Comparison of ENCODE assay signal across 9 cellular contexts in genomic region chr19:11152318-11153062, GRCh38. TPM values are rescaled to one million over a fixed set of nuclear protein-coding genes. Genes with fewer than 3 reads are reported as not detected.
DNase-seq lines count a peak whose midpoint lies in the region; ATAC-seq and TF ChIP-seq lines count a peak whose summit lies in the region.
"Had no signal": no experiment of that assay in that cellular context is flagged by ENCODE, and none has a peak within 500 bp of the region (broad histone marks: within the 10 kb centered on the region; RNA-seq: fewer than 3 reads in every experiment).

No MANE protein-coding gene starts in this region.

- no peak for TF ChIP-seq CTCF in coronary artery (IDR thresholded peaks at IDR 0.05)
- TF ChIP-seq CTCF in lower leg skin (IDR thresholded peaks at IDR 0.05), result no peak
- TF ChIP-seq CTCF in testis (IDR thresholded peaks at IDR 0.05), result no peak
- TF ChIP-seq CTCF in A673 (conservative IDR thresholded peaks at IDR 0.05; ENCODE audit: low read depth, low read length), result no peak

- DNase-seq in NCI-H2196 (lab: John Stamatoyannopoulos, UW; ENCODE audit: unreplicated experiment), result peak; percentile 79
- DNase-seq in coronary artery (ENCODE audit: low spot score), result peak; percentile 89
- peak; percentile 73 to 93 for DNase-seq in lower leg skin (ENCODE audit: low spot score in 2 of 2)
- peak; percentile 53 for DNase-seq in testis
- no peak for DNase-seq in DMS79 (lab: John Stamatoyannopoulos, UW)
- no peak for DNase-seq in A673 (ENCODE audit: low spot score)
- no peak for DNase-seq in HAP-1 (ENCODE audit: low spot score in 2 of 2)
- DNase-seq: NCI-H2081 had no signal

- no peak for TF ChIP-seq POLR2A in lower leg skin (IDR thresholded peaks at IDR 0.05)
- no peak for TF ChIP-seq POLR2A in testis (IDR thresholded peaks at IDR 0.05)

- H3K9me3 ChIP-seq in testis, result no peaks in the 10 kb centered on the region
- H3K9me3 ChIP-seq in A673 (ENCODE audit: low read depth, low read length, poor library complexity, severe bottlenecking), result no peaks in the 10 kb centered on the region
- H3K9me3 ChIP-seq in HAP-1, result no peaks in the 10 kb centered on the region

- 48% methylated on average over 11 of the region's 11 CpGs for WGBS in lower leg skin, 2 donors
- 62% methylated on average over 10 to 11 of the region's 11 CpGs for WGBS in testis, 2 donors

- CTCF ChIA-PET in A673 (lab: Charles Lee), result no interaction called here

- H3K4me1 ChIP-seq in testis (peaks cover 26% of the 10 kb centered on the region), A673 (ENCODE audit: insufficient read depth, low read length, poor library complexity, severe bottlenecking) (peaks cover 4% of the 10 kb centered on the region), HAP-1 (peaks cover 5% of the 10 kb centered on the region)

- intact Hi-C loops in lower leg skin (cut with DNase I; ENCODE audit: low total_unique reads) (no loop called here), testis (cut with DNase I; ENCODE audit: low total_unique reads) (no loop called here), A673 (cut with micrococcal nuclease; ENCODE audit: unreplicated experiment) (no loop called here)

- POLR2A ChIA-PET in A673 (lab: Charles Lee; ENCODE audit: low non-redundant PET), result no interaction called here

- BruUV-seq in A673 (replicated peaks; lab: Mats Ljungman, UMichigan), result no TSS peak

- no peak overlapping the region for H3K4me3 ChIP-seq in coronary artery
- no peak overlapping the region for H3K4me3 ChIP-seq in lower leg skin (ENCODE audit: low read depth, poor library complexity, severe bottlenecking)
- no peak overlapping the region for H3K4me3 ChIP-seq in testis
- no peak overlapping the region for H3K4me3 ChIP-seq in A673 (ENCODE audit: low read depth, low read length, poor library complexity, severe bottlenecking)
- no peak overlapping the region for H3K4me3 ChIP-seq in HAP-1

- in situ Hi-C loops in HAP-1 (cut with MboI; ENCODE audit: low sequenced_read_pairs), result no loop called here

- no peaks in the 10 kb centered on the region for H3K27me3 ChIP-seq in testis
- H3K27me3 ChIP-seq in A673 (replicated peaks; ENCODE audit: insufficient read depth, low read depth, low read length, poor library complexity), result no peaks in the 10 kb centered on the region
- no peaks in the 10 kb centered on the region for H3K27me3 ChIP-seq in HAP-1 (ENCODE audit: low read depth)

- H3K36me3 ChIP-seq in testis (ENCODE audit: low read depth, missing control alignments) (no peaks in the 10 kb centered on the region), A673 (ENCODE audit: insufficient read depth, low read length, poor library complexity, severe bottlenecking) (peaks cover 25% of the 10 kb centered on the region), HAP-1 (replicated peaks) (peaks cover 30% of the 10 kb centered on the region)

- peak overlapping the region; percentile 79 to 86 for H3K27ac ChIP-seq in coronary artery
- peak overlapping the region; percentile 15 to 24 for H3K27ac ChIP-seq in testis
- H3K27ac ChIP-seq in A673 (ENCODE audit: low read depth, low read length, poor library complexity, severe bottlenecking), result no peak overlapping the region

- ATAC-seq in HG02678 (IDR thresholded peaks at IDR 0.05; ENCODE audit: unreplicated experiment), result no peak

RNA-seq across cellular contexts. Expression of gene SPC24, which starts 3.1 kb away (rescaled TPM):
- total RNA-seq in lower leg skin (1 to 10 TPM in 2 of 4 donors, under 1 TPM in 2; 0.17 to 8.5 (median 0.82) TPM), testis (1 to 10 TPM; 7.1 to 7.4 TPM), A673 (2021) (97.6 and 107 TPM in 2 replicates)
- 5.4 TPM for polyA plus RNA-seq in testis (ENCODE audit: insufficient read depth, low read depth, low replicate concordance)

RNA-seq across cellular contexts. Expression of gene KANK2, which starts 44.9 kb away (rescaled TPM):
- total RNA-seq in lower leg skin, result 100 to 1,000 TPM in 1 of 4 donors, 10 to 100 TPM in 3; 28.7 to 117 (median 77.7) TPM
- total RNA-seq in testis, result 100 to 1,000 TPM in 1 of 2 donors, 10 to 100 TPM in 1; 98.9 to 161 TPM
- 77.7 TPM for polyA plus RNA-seq in testis (ENCODE audit: insufficient read depth, low read depth, low replicate concordance)
- 85.8 and 90.9 TPM in 2 replicates for total RNA-seq in A673 (2021)

Comparison
In these comparisons a context has a peak if more than half of its experiments do, and no peak if none do; other contexts are left out.
1. DNase-seq: peak in NCI-H2196 (single experiment), coronary artery (single experiment), lower leg skin (2 of 2) and testis (single experiment); none in DMS79 (single experiment), A673 (single experiment) and HAP-1 (0 of 2).
2. RNA of gene SPC24, which starts 3.1 kb away (total RNA-seq): 97.6 to 107 TPM in A673; 7.1 to 7.4 TPM in testis and 0.17 to 8.5 TPM in lower leg skin; every median in the first group is over 10 times any median in the second.